1 cellular context compared by ENCODE assay signal in the genomic region with DNA sequence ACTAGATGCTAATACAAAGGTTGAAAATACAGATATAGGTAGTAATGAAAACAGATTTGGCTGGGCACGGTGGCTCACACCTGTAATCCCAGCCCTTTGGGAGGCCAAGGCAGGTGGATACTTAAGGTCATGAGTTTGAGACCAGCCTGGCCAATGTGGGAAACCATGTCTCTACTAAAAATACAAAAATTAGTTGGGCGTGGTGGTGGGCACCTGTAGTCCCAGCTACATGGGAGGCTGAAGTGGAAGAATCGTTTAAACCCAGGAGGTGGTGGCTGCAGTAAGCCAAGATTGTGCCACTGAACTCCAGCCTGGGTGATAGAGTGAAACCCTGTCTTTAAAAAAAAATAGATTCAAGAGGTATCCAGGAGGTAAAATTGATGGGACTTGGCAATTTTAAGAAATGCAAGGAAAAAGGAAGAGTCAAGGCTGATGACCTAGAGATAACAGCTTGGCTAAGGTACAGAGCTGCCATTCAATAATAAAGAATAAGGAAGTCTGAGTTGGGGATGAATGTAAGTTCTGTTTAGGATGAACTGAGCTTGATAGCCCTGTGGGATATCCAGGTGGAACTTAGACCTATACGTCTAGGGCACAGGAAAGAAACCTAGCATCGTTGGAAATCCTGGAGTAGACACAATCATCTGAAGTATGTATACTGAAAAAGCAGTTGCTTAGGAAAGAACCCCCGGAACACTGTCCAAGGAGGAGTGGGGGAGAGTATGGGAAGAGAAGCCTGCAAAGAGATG.
TF ChIP-seq lines count a peak whose summit lies in the region.

No MANE protein-coding gene starts in this region.

TF ChIP-seq in GM12878, 131 proteins besides CTCF, POLR2A, EP300 and RAD21:
- peak; percentile 7 for TF ChIP-seq BCL3 (IDR thresholded peaks at IDR 0.05; ENCODE audit: borderline replicate concordance, insufficient read depth, low read depth, low read length, poor library complexity, severe bottlenecking)
- TF ChIP-seq MYB (IDR thresholded peaks at IDR 0.05; ENCODE audit: borderline replicate concordance, low read depth, low read length): no peak
- 0 out of 3 replicates have a peak, but pooled peaks have one; percentile 1 for TF ChIP-seq POU2F2 (IDR thresholded peaks at IDR 0.05; ENCODE audit: borderline replicate concordance, low read depth, low read length)
